In the genomic region with DNA sequence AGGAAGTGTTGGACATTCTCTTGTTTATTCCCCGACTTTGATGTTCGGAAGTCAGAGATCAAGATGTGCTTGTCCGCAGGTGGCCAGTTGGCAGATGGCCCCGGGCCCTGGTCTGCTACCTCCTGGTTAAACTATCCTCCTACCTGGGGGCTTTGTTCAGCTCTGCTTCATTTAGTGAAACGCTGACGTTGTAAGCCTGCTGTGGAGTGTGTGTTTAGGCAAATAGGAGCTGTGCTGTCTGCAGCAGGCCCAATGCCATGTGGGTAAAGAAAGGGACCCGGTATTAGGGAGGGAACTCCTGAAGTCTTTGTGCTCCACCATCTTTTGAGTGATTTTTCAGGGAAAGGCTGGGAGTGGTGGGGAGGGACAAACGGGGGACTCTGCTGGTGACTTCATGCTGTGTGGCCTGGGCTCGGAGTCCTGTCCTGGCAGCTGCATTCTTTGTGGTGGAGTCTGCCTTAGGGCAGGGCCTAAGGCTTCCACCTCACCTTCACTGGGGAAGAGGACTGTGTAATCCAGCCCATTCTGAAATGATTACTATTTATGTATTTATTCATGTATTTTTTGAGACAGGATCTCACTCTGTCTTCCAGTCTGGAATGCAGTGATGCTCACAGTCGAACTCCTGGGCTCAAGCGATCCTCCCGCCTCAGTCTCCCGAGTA, we compare ENCODE assay signal across 12 cellular contexts.
DNase-seq lines count a peak whose midpoint lies in the region; ATAC-seq, FAIRE-seq and TF ChIP-seq lines count a peak whose summit lies in the region.
"Had no signal": no experiment of that assay in that cellular context is flagged by ENCODE, and none has a peak within 500 bp of the region (broad histone marks: within the 10 kb centered on the region; RNA-seq: fewer than 3 reads in every experiment).

No MANE protein-coding gene starts in this region.

- CTCF ChIA-PET in SK-N-SH (lab: Yijun Ruan, JAX) = interaction anchor here (1.0 kb wide), 1 partner anchor 114 kb away, joined by 3 read pairs; no protein-coding TSS in a partner anchor

- no peaks in the 10 kb centered on the region for H4K20me1 ChIP-seq in SK-N-SH (ENCODE audit: insufficient read depth)

- no peak overlapping the region for H3K4me2 ChIP-seq in SK-N-SH

- H3K79me2 ChIP-seq in SK-N-SH (ENCODE audit: insufficient read depth) = no peaks in the 10 kb centered on the region

- H3F3A ChIP-seq in SK-N-SH (replicated peaks; ENCODE audit: insufficient read depth) = no peaks in the 10 kb centered on the region

- H3K27ac ChIP-seq in SK-N-SH (ENCODE audit: low read depth in 2 of 2, low read length in 1 of 2) = no peak overlapping the region
- H3K27ac ChIP-seq: ovary had no signal

- no peaks in the 10 kb centered on the region for H3K4me1 ChIP-seq in SK-N-SH (ENCODE audit: control insufficient read depth in 1 of 2, insufficient read depth in 2 of 2, low read depth in 1 of 2, low read length in 1 of 2)

- no peaks in the 10 kb centered on the region for H3K9me2 ChIP-seq in SK-N-SH

- no peaks in the 10 kb centered on the region for H3K9me3 ChIP-seq in SK-N-SH
- H3K9me3 ChIP-seq: ovary had no signal

- H3K27me3 ChIP-seq in SK-N-SH (ENCODE audit: insufficient read depth) = no peaks in the 10 kb centered on the region
- H3K27me3 ChIP-seq: ovary had no signal

- DNase-seq in COR-L47 (lab: John Stamatoyannopoulos, UW) (peak; percentile 1), NCI-H1092 treated with DMSO at 0.1 percent for 48 hours (lab: John Stamatoyannopoulos, UW) (peak; percentile 87), NCI-H774 (lab: John Stamatoyannopoulos, UW) (peak; percentile 81), iPS-NIHi11 (ENCODE audit: low spot score) (peak; percentile 26), GM03348 (ENCODE audit: low spot score) (no peak), SK-N-SH (no peak), GM19239 (ENCODE audit: insufficient read length, low spot score) (no peak)
- DNase-seq: Calu3; effector memory CD4-positive, alpha-beta T cell; ovary had no signal

- no peaks in the 10 kb centered on the region for H3K36me3 ChIP-seq in SK-N-SH (replicated peaks in 1 of 2; ENCODE audit: control insufficient read depth in 1 of 2, insufficient read depth in 2 of 2, low read length in 1 of 2)
- H3K36me3 ChIP-seq: ovary had no signal

- H3K4me3 ChIP-seq in SK-N-SH (ENCODE audit: low read depth in 2 of 2, low read length in 1 of 2) = no peak overlapping the region
- H3K4me3 ChIP-seq: ovary had no signal

- TF ChIP-seq EP300 in SK-N-SH (IDR thresholded peaks at IDR 0.05; ENCODE audit: borderline replicate concordance in 1 of 2, low read depth in 1 of 2, low read length in 1 of 2) = no peak

- FAIRE-seq in GM19239 (lab: Jason Lieb, UNC) = no peak
- FAIRE-seq: bronchial epithelial cell had no signal

- H2AFZ ChIP-seq in SK-N-SH (ENCODE audit: low read depth) = no peak overlapping the region

- H3K9ac ChIP-seq in SK-N-SH = no peak overlapping the region

- no peak for TF ChIP-seq CTCF in SK-N-SH (IDR thresholded peaks at IDR 0.05)

- ATAC-seq in HG02642 (IDR thresholded peaks at IDR 0.05; ENCODE audit: poor library complexity, unreplicated experiment) = no peak

- POLR2A ChIA-PET in SK-N-SH (lab: Yijun Ruan, JAX) = no interaction called here

- 86% methylated on average over 11 of the region's 13 CpGs for WGBS in SK-N-SH (ENCODE audit: low lambda C conversion rate)

- no peak for TF ChIP-seq RAD21 in SK-N-SH (IDR thresholded peaks at IDR 0.05; ENCODE audit: low read length)

TF ChIP-seq in SK-N-SH, 30 proteins besides CTCF, POLR2A, EP300 and RAD21:
- TF ChIP-seq ELF1 (IDR thresholded peaks at IDR 0.05) = no peak

Comparison
In these comparisons a context has a peak if more than half of its experiments do, and no peak if none do; other contexts are left out.
1. DNase-seq: peak in COR-L47 (single experiment), NCI-H1092 treated with DMSO at 0.1 percent for 48 hours (single experiment), NCI-H774 (single experiment) and iPS-NIHi11 (single experiment); none in GM03348 (single experiment), SK-N-SH (single experiment) and GM19239 (single experiment).